ENCODE assay signal across 1 cellular context in the genomic region with DNA sequence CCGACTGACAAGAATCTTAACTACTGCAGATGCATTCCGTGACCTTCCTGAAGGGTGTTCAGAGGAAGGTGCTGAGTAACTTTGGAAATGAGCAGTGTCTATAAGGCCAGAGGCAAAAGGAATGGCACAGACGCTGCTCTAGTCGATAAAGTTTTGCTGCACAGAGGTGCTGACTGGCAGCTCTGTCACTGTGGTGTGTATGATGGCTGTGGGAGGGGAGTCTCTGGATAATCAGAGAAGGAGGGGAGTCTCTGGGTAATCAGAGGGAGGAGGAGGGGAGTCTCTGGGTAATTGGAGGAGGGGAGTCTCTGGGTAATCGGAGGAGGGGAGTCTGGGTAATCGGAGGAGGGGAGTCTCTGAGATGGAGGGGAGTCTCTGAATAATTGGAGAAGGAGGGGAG.
TF ChIP-seq lines count a peak whose summit lies in the region.

No MANE protein-coding gene starts in this region.

TF ChIP-seq in HepG2, 621 proteins besides CTCF, POLR2A, EP300 and RAD21:
- TF ChIP-seq CEBPG (CRISPR knock-in tag; IDR thresholded peaks at IDR 0.05) = no peak
- TF ChIP-seq ZNF44 (CRISPR knock-in tag; IDR thresholded peaks at IDR 0.05) = no peak
- TF ChIP-seq, protein P1, sequence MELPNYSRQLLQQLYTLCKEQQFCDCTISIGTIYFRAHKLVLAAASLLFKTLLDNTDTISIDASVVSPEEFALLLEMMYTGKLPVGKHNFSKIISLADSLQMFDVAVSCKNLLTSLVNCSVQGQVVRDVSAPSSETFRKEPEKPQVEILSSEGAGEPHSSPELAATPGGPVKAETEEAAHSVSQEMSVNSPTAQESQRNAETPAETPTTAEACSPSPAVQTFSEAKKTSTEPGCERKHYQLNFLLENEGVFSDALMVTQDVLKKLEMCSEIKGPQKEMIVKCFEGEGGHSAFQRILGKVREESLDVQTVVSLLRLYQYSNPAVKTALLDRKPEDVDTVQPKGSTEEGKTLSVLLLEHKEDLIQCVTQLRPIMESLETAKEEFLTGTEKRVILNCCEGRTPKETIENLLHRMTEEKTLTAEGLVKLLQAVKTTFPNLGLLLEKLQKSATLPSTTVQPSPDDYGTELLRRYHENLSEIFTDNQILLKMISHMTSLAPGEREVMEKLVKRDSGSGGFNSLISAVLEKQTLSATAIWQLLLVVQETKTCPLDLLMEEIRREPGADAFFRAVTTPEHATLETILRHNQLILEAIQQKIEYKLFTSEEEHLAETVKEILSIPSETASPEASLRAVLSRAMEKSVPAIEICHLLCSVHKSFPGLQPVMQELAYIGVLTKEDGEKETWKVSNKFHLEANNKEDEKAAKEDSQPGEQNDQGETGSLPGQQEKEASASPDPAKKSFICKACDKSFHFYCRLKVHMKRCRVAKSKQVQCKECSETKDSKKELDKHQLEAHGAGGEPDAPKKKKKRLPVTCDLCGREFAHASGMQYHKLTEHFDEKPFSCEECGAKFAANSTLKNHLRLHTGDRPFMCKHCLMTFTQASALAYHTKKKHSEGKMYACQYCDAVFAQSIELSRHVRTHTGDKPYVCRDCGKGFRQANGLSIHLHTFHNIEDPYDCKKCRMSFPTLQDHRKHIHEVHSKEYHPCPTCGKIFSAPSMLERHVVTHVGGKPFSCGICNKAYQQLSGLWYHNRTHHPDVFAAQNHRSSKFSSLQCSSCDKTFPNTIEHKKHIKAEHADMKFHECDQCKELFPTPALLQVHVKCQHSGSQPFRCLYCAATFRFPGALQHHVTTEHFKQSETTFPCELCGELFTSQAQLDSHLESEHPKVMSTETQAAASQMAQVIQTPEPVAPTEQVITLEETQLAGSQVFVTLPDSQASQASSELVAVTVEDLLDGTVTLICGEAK (IDR thresholded peaks at IDR 0.05) = peak; percentile 70
- TF ChIP-seq, protein P1 (CRISPR knock-in tag; IDR thresholded peaks at IDR 0.05) = peak; percentile 97
